23 cellular contexts compared by ENCODE assay signal in genomic region chr5:10750909-10751308, GRCh38. TPM values are rescaled to one million over a fixed set of nuclear protein-coding genes. Genes with fewer than 3 reads are reported as not detected.
DNase-seq lines count a peak whose midpoint lies in the region; ATAC-seq, FAIRE-seq and TF ChIP-seq lines count a peak whose summit lies in the region.
"Had no signal": no experiment of that assay in that cellular context is flagged by ENCODE, and none has a peak within 500 bp of the region (broad histone marks: within the 10 kb centered on the region; RNA-seq: fewer than 3 reads in every experiment).

No MANE protein-coding gene starts in this region.

- peaks cover 43% of the 10 kb centered on the region for H3K79me2 ChIP-seq in GM12878 (ENCODE audit: control insufficient read depth, insufficient read depth, low read length)

- SMC1A ChIA-PET in GM12878 (lab: Charles Lee; ENCODE audit: uncharacterized antibody, unreplicated experiment), result interaction anchor here (1.7 kb wide), 1 partner anchor 13 kb away, joined by 4 read pairs; no protein-coding TSS in a partner anchor

- in situ Hi-C loops in GM12878 (cut with MboI), result no loop called here

- TF ChIP-seq EP300 in GM12878 (IDR thresholded peaks at IDR 0.05; ENCODE audit: borderline replicate concordance in 1 of 2, control insufficient read depth in 1 of 2, low read depth in 2 of 2, low read length in 2 of 2), result no peak

- WGBS in GM12878 (ENCODE audit: insufficient coverage, insufficient replicate concordance, low lambda C conversion rate, missing lambda C conversion rate), result 35% methylated on average over 3 of the region's 3 CpGs
- 39% methylated on average over 3 of the region's 3 CpGs for WGBS in right lobe of liver (ENCODE audit: insufficient coverage, low coverage, low lambda C conversion rate, missing lambda C conversion rate)

- H3K4me3 Mint-ChIP-seq in HFFc6 (no peak overlapping the region), endothelial cell (ENCODE audit: unreplicated experiment) (no peak overlapping the region)
- peak overlapping the region in 1 of 2 donors; percentile 28 for H3K4me3 Mint-ChIP-seq in stimulated activated naive B cell treated with anti-CD40 and anti-IgM and Interleukin-4, amounts not matched to agents 10 μg/mL and 1 μg/mL and 100 μg/mL, for 72 hours
- no peak overlapping the region for H3K4me3 Mint-ChIP-seq in activated naive CD8-positive, alpha-beta T cell treated with anti-CD3 and anti-CD28 coated beads, Interleukin-2, amount 50 U/mL, for 24 hours
- H3K4me3 Mint-ChIP-seq: H9 had no signal

- peaks cover 2% of the 10 kb centered on the region for H4K20me1 ChIP-seq in GM12878 (ENCODE audit: control insufficient read depth, insufficient read depth)

- RAD21 ChIA-PET in GM12878 (lab: Charles Lee; ENCODE audit: unreplicated experiment), result no interaction called here

- TF ChIP-seq POLR2A in GM12878 (IDR thresholded peaks at IDR 0.05; ENCODE audit: low read depth, low read length) (no peak), right lobe of liver (IDR thresholded peaks at IDR 0.05) (no peak)

- DNase-seq in HFFc6, result no peak
- DNase-seq in GM12878 (ENCODE audit: low read depth, low spot score), result no peak
- DNase-seq in right lobe of liver, result no peak
- no peak for DNase-seq in stimulated activated naive B cell treated with anti-CD40 and anti-IgM and Interleukin-4, amounts not matched to agents 10 μg/mL and 1 μg/mL and 100 μg/mL, for 72 hours
- DNase-seq in endothelial cell (ENCODE audit: low spot score), result no peak
- DNase-seq in activated naive CD8-positive, alpha-beta T cell treated with anti-CD3 and anti-CD28 coated beads, Interleukin-2, amount 50 U/mL, for 24 hours, result no peak
- DNase-seq: Calu3, DMS153, GM23248, H9, Kasumi-1, MV-4-11, NCI-H1105, NCI-H1436 treated with DMSO at 0.1 percent for 48 hours, NCI-H187 treated with DMSO at 0.1 percent for 48 hours, NCI-H2171 treated with DMSO at 0.1 percent for 48 hours, NCI-H524, NCI-H774, PC-3, SK-N-SH had no signal

- no peak for TF ChIP-seq CTCF in HFFc6 (IDR thresholded peaks at IDR 0.05)
- no peak for TF ChIP-seq CTCF in GM12878 (IDR thresholded peaks at IDR 0.05 in 2 of 3, conservative IDR thresholded peaks at IDR 0.05 in 1 of 3; ENCODE audit: control insufficient read depth in 2 of 3, extremely low read depth in 1 of 3, insufficient read depth in 1 of 3, low read depth in 3 of 3, low read length in 3 of 3)
- no peak for TF ChIP-seq CTCF in right lobe of liver (IDR thresholded peaks at IDR 0.05)
- TF ChIP-seq CTCF in endothelial cell (IDR thresholded peaks at IDR 0.05; ENCODE audit: unreplicated experiment), result no peak

- POLR2A ChIA-PET in GM12878 (lab: Charles Lee), result no interaction called here

- H3K27ac Mint-ChIP-seq in HFFc6, result 0 out of 2 replicates have a peak overlapping the region, but pooled peaks have one; percentile 29
- peak overlapping the region; percentile 67 for H3K27ac Mint-ChIP-seq in stimulated activated naive B cell treated with anti-CD40 and anti-IgM and Interleukin-4, amounts not matched to agents 10 μg/mL and 1 μg/mL and 100 μg/mL, for 72 hours
- H3K27ac Mint-ChIP-seq in endothelial cell (ENCODE audit: unreplicated experiment), result no peak overlapping the region
- no peak overlapping the region for H3K27ac Mint-ChIP-seq in activated naive CD8-positive, alpha-beta T cell treated with anti-CD3 and anti-CD28 coated beads, Interleukin-2, amount 50 U/mL, for 24 hours
- H3K27ac Mint-ChIP-seq: H9 had no signal

- H3K9me3 ChIP-seq in GM12878 (replicated peaks; ENCODE audit: control insufficient read depth, insufficient read depth, low read length), result no peaks in the 10 kb centered on the region
- no peaks in the 10 kb centered on the region for H3K9me3 ChIP-seq in right lobe of liver
- H3K9me3 ChIP-seq: A549, SK-N-SH had no signal

- TSS peak; percentile 21 for BruUV-seq in GM12878 (replicated peaks; lab: Mats Ljungman, UMichigan)

- CTCF ChIA-PET in GM12878 (lab: Yijun Ruan, JAX), result interaction anchor here (1.5 kb wide), 1 partner anchor 16 kb away, joined by 4 read pairs; no protein-coding TSS in a partner anchor

- H3K4me2 ChIP-seq in GM12878 (ENCODE audit: control insufficient read depth, insufficient read depth), result no peak overlapping the region
- H3K4me2 ChIP-seq: A549, SK-N-SH had no signal

- no peak overlapping the region for H3K4me3 ChIP-seq in GM12878
- no peak overlapping the region for H3K4me3 ChIP-seq in right lobe of liver
- H3K4me3 ChIP-seq: A549, GM23248 had no signal

- H3K36me3 Mint-ChIP-seq in HFFc6 (ENCODE audit: low read depth), result peaks cover 54% of the 10 kb centered on the region
- peaks cover 40 to 67% of the 10 kb centered on the region in 2 donors for H3K36me3 Mint-ChIP-seq in stimulated activated naive B cell treated with anti-CD40 and anti-IgM and Interleukin-4, amounts not matched to agents 10 μg/mL and 1 μg/mL and 100 μg/mL, for 72 hours
- H3K36me3 Mint-ChIP-seq in endothelial cell (ENCODE audit: low read depth, unreplicated experiment), result peaks cover 53% of the 10 kb centered on the region
- H3K36me3 Mint-ChIP-seq in activated naive CD8-positive, alpha-beta T cell treated with anti-CD3 and anti-CD28 coated beads, Interleukin-2, amount 50 U/mL, for 24 hours (ENCODE audit: low read depth), result peaks cover 18% of the 10 kb centered on the region

- ATAC-seq in GM12878 (no peak), right lobe of liver (peak in 1 of 4 donors; percentile 18), HG03342 (IDR thresholded peaks at IDR 0.05; ENCODE audit: unreplicated experiment) (no peak)
- no peak for ATAC-seq in stimulated activated naive B cell treated with anti-CD40 and anti-IgM and Interleukin-4, amounts not matched to agents 10 μg/mL and 1 μg/mL and 100 μg/mL, for 72 hours (replicated peaks)
- no peak for ATAC-seq in activated naive CD8-positive, alpha-beta T cell treated with anti-CD3 and anti-CD28 coated beads, Interleukin-2, amount 50 U/mL, for 24 hours
- ATAC-seq: A549, PC-3 had no signal

- H3K9ac ChIP-seq in GM12878 (ENCODE audit: control insufficient read depth, insufficient read depth, low read length), result no peak overlapping the region
- H3K9ac ChIP-seq: GM23248, SK-N-SH had no signal

- H3K27me3 ChIP-seq in GM12878 (replicated peaks in 1 of 2; ENCODE audit: control insufficient read depth in 2 of 2, insufficient read depth in 2 of 2, low read length in 1 of 2) (no peaks in the 10 kb centered on the region), right lobe of liver (no peaks in the 10 kb centered on the region)

- no peak overlapping the region for H2AFZ ChIP-seq in GM12878 (ENCODE audit: control insufficient read depth, low read depth, low read length)
- H2AFZ ChIP-seq: GM23248 had no signal

- no peaks in the 10 kb centered on the region for H3K9me3 Mint-ChIP-seq in HFFc6
- no peaks in the 10 kb centered on the region for H3K9me3 Mint-ChIP-seq in stimulated activated naive B cell treated with anti-CD40 and anti-IgM and Interleukin-4, amounts not matched to agents 10 μg/mL and 1 μg/mL and 100 μg/mL, for 72 hours
- no peaks in the 10 kb centered on the region for H3K9me3 Mint-ChIP-seq in endothelial cell (ENCODE audit: unreplicated experiment)
- H3K9me3 Mint-ChIP-seq in activated naive CD8-positive, alpha-beta T cell treated with anti-CD3 and anti-CD28 coated beads, Interleukin-2, amount 50 U/mL, for 24 hours, result no peaks in the 10 kb centered on the region
- H3K9me3 Mint-ChIP-seq: H9 had no signal

- FAIRE-seq in GM12878 (lab: Jason Lieb, UNC), result no peak
- FAIRE-seq: A549 had no signal

- H3K36me3 ChIP-seq in GM12878 (ENCODE audit: control insufficient read depth in 2 of 2, insufficient read depth in 2 of 2, low read length in 1 of 2) (peaks cover 13 to 34% of the 10 kb centered on the region in 2 experiments), right lobe of liver (peaks cover 0 to 6% (median 2%) of the 10 kb centered on the region in 4 donors)

- no peak for TF ChIP-seq RAD21 in GM12878 (IDR thresholded peaks at IDR 0.05; ENCODE audit: insufficient read depth, low read depth, low read length)

- intact Hi-C loops in GM12878 (cut with micrococcal nuclease; ENCODE audit: unreplicated experiment), result loop anchor here (10.0 kb wide), 1 partner anchor 296 kb away; no protein-coding TSS in a partner anchor
- intact Hi-C loops in right lobe of liver (cut with DNase I), result no loop called here

- H3K27ac ChIP-seq in GM12878 (ENCODE audit: control insufficient read depth, insufficient read depth) (no peak overlapping the region), right lobe of liver (peak overlapping the region in 2 of 3 donors; percentile 93 to 96)
- H3K27ac ChIP-seq: A549, GM23248, HL-60 had no signal

- H3K4me1 Mint-ChIP-seq in HFFc6 (ENCODE audit: low read depth) (peaks cover 36% of the 10 kb centered on the region), endothelial cell (ENCODE audit: unreplicated experiment) (peaks cover 26% of the 10 kb centered on the region)
- H3K4me1 Mint-ChIP-seq in stimulated activated naive B cell treated with anti-CD40 and anti-IgM and Interleukin-4, amounts not matched to agents 10 μg/mL and 1 μg/mL and 100 μg/mL, for 72 hours, result peaks cover 34 to 80% of the 10 kb centered on the region in 2 donors
- peaks cover 11% of the 10 kb centered on the region for H3K4me1 Mint-ChIP-seq in activated naive CD8-positive, alpha-beta T cell treated with anti-CD3 and anti-CD28 coated beads, Interleukin-2, amount 50 U/mL, for 24 hours

- H3K27me3 Mint-ChIP-seq in HFFc6 (ENCODE audit: insufficient read depth) (no peaks in the 10 kb centered on the region; the same call in 1 of the 2 replicates), endothelial cell (ENCODE audit: unreplicated experiment) (peaks cover 8% of the 10 kb centered on the region)
- no peaks in the 10 kb centered on the region for H3K27me3 Mint-ChIP-seq in stimulated activated naive B cell treated with anti-CD40 and anti-IgM and Interleukin-4, amounts not matched to agents 10 μg/mL and 1 μg/mL and 100 μg/mL, for 72 hours
- no peaks in the 10 kb centered on the region for H3K27me3 Mint-ChIP-seq in activated naive CD8-positive, alpha-beta T cell treated with anti-CD3 and anti-CD28 coated beads, Interleukin-2, amount 50 U/mL, for 24 hours

- H3K4me1 ChIP-seq in GM12878 (ENCODE audit: control insufficient read depth, insufficient read depth, low read length) (peaks cover 8% of the 10 kb centered on the region), right lobe of liver (peaks cover 0 to 41% (median 13%) of the 10 kb centered on the region in 4 donors)

RNA-seq across cellular contexts. Expression of gene DAP, which starts 10.1 kb away (rescaled TPM):
- 100 to 1,000 TPM; 255 to 357 (median 285) TPM for total RNA-seq in HFFc6 (2021; fragmentation: NEBNext Ultra II Directional; extraction: Animal tissue kit (Norgen Biotek cat#: 25700))
- total RNA-seq in GM12878 (2013; cell fraction: nucleolus; rRNA removed), result 67.9 and 68.0 TPM in 2 replicates
- total RNA-seq in GM12878 (2014; rRNA removed) (24.9 and 25.7 TPM in 2 replicates), GM12878 (2014; rRNA removed; fragmentation: Illumina TruSeq; extraction: Trizol) (27.2 and 28.9 TPM in 2 replicates), GM12878 (2021) (93.1 and 94.8 TPM in 2 replicates), right lobe of liver (100 to 1,000 TPM in 4 of 6 experiments, 10 to 100 TPM in 2; 97.0 to 126 (median 104) TPM), endothelial cell (ENCODE audit: unreplicated experiment) (231 TPM)
- polyA plus RNA-seq in GM12878 (2011; ENCODE audit: low read depth), result 64.4 TPM
- polyA plus RNA-seq in GM12878 (2011; rRNA removed) (27.0 and 35.0 TPM in 2 replicates), GM12878 (2014; fragmentation: Illumina TruSeq; extraction: Trizol) (63.7 and 98.6 TPM in 2 replicates), GM12878 (2014; fragmentation: Nextera tagmentation; extraction: Ambion mirVana) (10 to 100 TPM; 12.9 to 18.1 TPM), GM12878 (2014; rRNA removed) (64.9 and 67.3 TPM in 2 replicates), GM12878 (2016; fragmentation: Nextera tagmentation; extraction: Ambion mirVana) (100 to 1,000 TPM; 123 to 130 TPM)
- 63.7 and 66.4 TPM in 2 replicates for polyA plus RNA-seq in GM12878 (2011; cell fraction: cytosol; rRNA removed)
- polyA plus RNA-seq in GM12878 (2011; cell fraction: nucleus; rRNA removed), result 46.5 and 46.6 TPM in 2 replicates
- 82.2 and 86.0 TPM in 2 replicates for polyA plus RNA-seq in GM12878 (2012)
- polyA minus RNA-seq in GM12878 (2011; rRNA and poly(A)+ RNA removed), result 25.2 and 44.6 TPM in 2 replicates
- polyA minus RNA-seq in GM12878 (2011; cell fraction: cytosol; rRNA and poly(A)+ RNA removed), result 19.5 and 24.0 TPM in 2 replicates
- polyA minus RNA-seq in GM12878 (2011; cell fraction: nucleus; rRNA and poly(A)+ RNA removed), result 18.0 and 33.5 TPM in 2 replicates

Comparison
In these comparisons a context has a peak if more than half of its experiments do, and no peak if none do; other contexts are left out.
1. H3K27ac Mint-ChIP-seq: peak in HFFc6 (single experiment) and stimulated activated naive B cell treated with anti-CD40 and anti-IgM and Interleukin-4, amounts not matched to agents 10 μg/mL and 1 μg/mL and 100 μg/mL, for 72 hours (single experiment); none in endothelial cell (single experiment) and activated naive CD8-positive, alpha-beta T cell treated with anti-CD3 and anti-CD28 coated beads, Interleukin-2, amount 50 U/mL, for 24 hours (single experiment).